19 cellular contexts compared by ENCODE assay signal in the genomic region with DNA sequence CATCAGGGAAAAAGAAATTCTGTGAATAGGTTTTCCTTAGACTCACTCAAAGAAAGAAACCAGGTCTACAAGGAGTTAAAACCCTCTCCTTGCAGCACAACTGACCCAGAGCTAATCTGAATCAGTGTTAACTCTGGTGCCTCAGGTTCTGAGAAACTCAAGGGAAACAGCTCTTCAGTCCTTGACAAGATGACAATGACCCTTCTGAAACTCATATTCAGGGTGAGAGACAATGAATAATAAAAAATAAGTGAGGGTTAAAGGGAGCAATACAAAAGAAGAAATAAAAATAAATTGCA.
A peak's percentile ranks its signal among the peaks of the same experiment; 100 is the strongest.
DNase-seq lines count a peak whose midpoint lies in the region; ATAC-seq, FAIRE-seq and TF ChIP-seq lines count a peak whose summit lies in the region.
"Had no signal": no experiment of that assay in that cellular context is flagged by ENCODE, and none has a peak within 500 bp of the region (broad histone marks: within the 10 kb centered on the region; RNA-seq: fewer than 3 reads in every experiment).

No MANE protein-coding gene starts in this region.

- POLR2A ChIA-PET in H1 (lab: Charles Lee; ENCODE audit: partially characterized antibody) (no interaction called here), OCI-LY7 (lab: Charles Lee) (no interaction called here)

- H3K4me1 ChIP-seq in BLaER1 (peaks cover 13% of the 10 kb centered on the region), H1 (replicated peaks in 1 of 4; ENCODE audit: control insufficient read depth in 3 of 4, insufficient read depth in 4 of 4, low read length in 3 of 4) (peaks cover 0 to 5% (median 0%) of the 10 kb centered on the region in 4 experiments; a peak in 1 of 7 replicates), OCI-LY7 (ENCODE audit: insufficient read depth, low read length, poor library complexity, severe bottlenecking) (no peaks in the 10 kb centered on the region)
- H3K4me1 ChIP-seq: A549 had no signal

- H2BK15ac ChIP-seq in H1 (ENCODE audit: low read length): no peak overlapping the region

- H3K27ac Mint-ChIP-seq in neural crest cell (ENCODE audit: unreplicated experiment): peak overlapping the region; percentile 22
- H3K27ac Mint-ChIP-seq: CD8-positive, alpha-beta T cell; HFFc6; IgD-negative memory B cell had no signal

- H3K9me3 Mint-ChIP-seq in neural crest cell: no peaks in the 10 kb centered on the region

- no peaks in the 10 kb centered on the region for H3K9me2 ChIP-seq in OCI-LY7 (ENCODE audit: insufficient read depth, low read length)

- H4K8ac ChIP-seq in H1 (ENCODE audit: extremely low read depth, insufficient read depth, low read length): no peak overlapping the region

- H3K4ac ChIP-seq in H1 (replicated peaks; ENCODE audit: insufficient read length, low read depth, low read length): no peak overlapping the region

- H3K36me3 Mint-ChIP-seq in neural crest cell (ENCODE audit: low read depth): no peaks in the 10 kb centered on the region
- H3K36me3 Mint-ChIP-seq: CD8-positive, alpha-beta T cell; IgD-negative memory B cell had no signal

- H3K14ac ChIP-seq in H1 (ENCODE audit: insufficient read length): no peak overlapping the region

- H3K4me3 ChIP-seq in BLaER1 (no peak overlapping the region), H1 (ENCODE audit: extremely low read depth in 1 of 4, insufficient read depth in 2 of 4, low read depth in 3 of 4, low read length in 4 of 4) (no peak overlapping the region), OCI-LY7 (ENCODE audit: low read depth, low read length, poor library complexity, severe bottlenecking) (no peak overlapping the region)
- H3K4me3 ChIP-seq: A549 had no signal

- H3K18ac ChIP-seq in H1 (ENCODE audit: extremely low read depth, low read length): no peak overlapping the region

- ATAC-seq in HG02763 (IDR thresholded peaks at IDR 0.05; ENCODE audit: unreplicated experiment): no peak
- ATAC-seq: A549; CD8-positive, alpha-beta T cell; HCT116; HepG2 had no signal

- peak overlapping the region; percentile 35 for H3K4me2 ChIP-seq in BLaER1
- H3K4me2 ChIP-seq in H1 (ENCODE audit: insufficient read depth in 1 of 2, low read depth in 2 of 2, low read length in 2 of 2): no peak overlapping the region
- no peak overlapping the region for H3K4me2 ChIP-seq in OCI-LY7 (ENCODE audit: low read length)
- H3K4me2 ChIP-seq: A549 had no signal

- no peak overlapping the region for H2BK5ac ChIP-seq in H1 (ENCODE audit: low read depth, low read length)

- no peak overlapping the region for H2BK120ac ChIP-seq in H1 (replicated peaks; ENCODE audit: low read depth, low read length)

- H3K36me3 ChIP-seq in BLaER1 (no peaks in the 10 kb centered on the region), H1 (ENCODE audit: control insufficient read depth in 2 of 4, insufficient read depth in 4 of 4, low read length in 3 of 4) (no peaks in the 10 kb centered on the region), OCI-LY7 (ENCODE audit: insufficient read depth, low read length) (no peaks in the 10 kb centered on the region)

- H4K20me1 ChIP-seq in BLaER1: no peaks in the 10 kb centered on the region
- no peaks in the 10 kb centered on the region for H4K20me1 ChIP-seq in H1 (replicated peaks in 1 of 2; ENCODE audit: control insufficient read depth in 1 of 2, insufficient read depth in 2 of 2, low read length in 2 of 2)
- no peaks in the 10 kb centered on the region for H4K20me1 ChIP-seq in OCI-LY7 (ENCODE audit: insufficient read depth, low read length)

- no peak for FAIRE-seq in H1 (lab: Jason Lieb, UNC)
- FAIRE-seq: A549, HepG2 had no signal

- no peak overlapping the region for H2AK5ac ChIP-seq in H1 (ENCODE audit: low read depth, low read length)

- intact Hi-C loops in OCI-LY7 (cut with micrococcal nuclease; ENCODE audit: unreplicated experiment): no loop called here

- no peaks in the 10 kb centered on the region for H3K23me2 ChIP-seq in H1 (ENCODE audit: low read depth, low read length)

- H2BK20ac ChIP-seq in H1 (ENCODE audit: low read length): no peak overlapping the region

- H3K4me3 Mint-ChIP-seq in neural crest cell: no peak overlapping the region
- H3K4me3 Mint-ChIP-seq: CD8-positive, alpha-beta T cell; HFFc6; IgD-negative memory B cell had no signal

- no peaks in the 10 kb centered on the region for H3K79me1 ChIP-seq in H1 (ENCODE audit: low read depth, low read length)

- peaks cover 32% of the 10 kb centered on the region for H3K4me1 Mint-ChIP-seq in neural crest cell

- H3K27ac ChIP-seq in BLaER1 (no peak overlapping the region), H1 (ENCODE audit: low read depth, low read length) (no peak overlapping the region), OCI-LY7 (ENCODE audit: low read depth, low read length, poor library complexity, severe bottlenecking) (no peak overlapping the region)
- H3K27ac ChIP-seq: 22Rv1, A549 had no signal

- DNase-seq in NCI-H748 treated with DMSO at 0.1 percent for 48 hours (lab: John Stamatoyannopoulos, UW) (peak; percentile 65), H1 (ENCODE audit: low read depth in 1 of 2, low spot score in 2 of 2) (no peak), neural crest cell (ENCODE audit: low read depth, low spot score) (no peak), GM20000 (ENCODE audit: low spot score) (no peak), H4 (ENCODE audit: low spot score) (no peak), OCI-LY7 (ENCODE audit: low spot score) (no peak)
- DNase-seq: AML-193; Calu3; CD8-positive, alpha-beta T cell; GF-D8; H7; HFFc6 had no signal

- CTCF ChIA-PET in H1 (lab: Charles Lee; ENCODE audit: partially characterized antibody): interaction anchor here (0.8 kb wide), 1 partner anchor 22 kb away, joined by 3 read pairs; no protein-coding TSS in a partner anchor
- CTCF ChIA-PET in OCI-LY7 (lab: Charles Lee; ENCODE audit: unreplicated experiment): no interaction called here

- no peak overlapping the region for H4K5ac ChIP-seq in H1 (ENCODE audit: insufficient read length, low read depth, low read length)

- no peaks in the 10 kb centered on the region for H3K9me3 ChIP-seq in BLaER1
- no peaks in the 10 kb centered on the region for H3K9me3 ChIP-seq in H1 (ENCODE audit: insufficient read depth in 2 of 2, low read depth in 1 of 2, low read length in 1 of 2)
- H3K9me3 ChIP-seq in OCI-LY7 (ENCODE audit: low read length): no peaks in the 10 kb centered on the region
- H3K9me3 ChIP-seq: A549 had no signal

- no peak for TF ChIP-seq EP300 in H1 (IDR thresholded peaks at IDR 0.05; ENCODE audit: borderline replicate concordance in 1 of 2, low read depth in 2 of 2, low read length in 2 of 2)

- 0 out of 2 replicates have a peak overlapping the region, but pooled peaks have one; percentile 7 for H2AFZ ChIP-seq in H1 (ENCODE audit: low read length)
- H2AFZ ChIP-seq in OCI-LY7 (ENCODE audit: low read length): no peak overlapping the region

- H3K79me2 ChIP-seq in H1 (ENCODE audit: control insufficient read depth in 1 of 2, insufficient read depth in 2 of 2, low read length in 2 of 2) (no peaks in the 10 kb centered on the region), OCI-LY7 (ENCODE audit: insufficient read depth, low read depth, low read length) (no peaks in the 10 kb centered on the region)

- no peak overlapping the region for H3K23ac ChIP-seq in H1 (ENCODE audit: insufficient read length)

- no peaks in the 10 kb centered on the region for H3K27me3 Mint-ChIP-seq in neural crest cell (ENCODE audit: low read depth)
- H3K27me3 Mint-ChIP-seq: IgD-negative memory B cell had no signal

- no peak for TF ChIP-seq POLR2A in H1 (IDR thresholded peaks at IDR 0.05; ENCODE audit: control extremely low read depth in 1 of 2, low read depth in 2 of 2, low read length in 2 of 2)

- no peak for TF ChIP-seq CTCF in H1 (IDR thresholded peaks at IDR 0.05; ENCODE audit: control extremely low read depth in 1 of 3, insufficient read depth in 1 of 3, low read depth in 1 of 3, low read length in 3 of 3)
- TF ChIP-seq CTCF in neural crest cell (conservative IDR thresholded peaks at IDR 0.05): no peak
- TF ChIP-seq CTCF in GM20000 (IDR thresholded peaks at IDR 0.05; ENCODE audit: extremely low read depth, missing control alignments): no peak
- no peak for TF ChIP-seq CTCF in OCI-LY7 (conservative IDR thresholded peaks at IDR 0.05; ENCODE audit: low read length)

- no peaks in the 10 kb centered on the region for H3K27me3 ChIP-seq in BLaER1
- H3K27me3 ChIP-seq in H1 (replicated peaks in 1 of 4; ENCODE audit: control insufficient read depth in 3 of 4, extremely low read depth in 1 of 4, insufficient read depth in 3 of 4, low read length in 3 of 4): no peaks in the 10 kb centered on the region

- H2BK12ac ChIP-seq in H1 (ENCODE audit: low read depth, low read length): no peak overlapping the region

- TF ChIP-seq RAD21 in H1 (IDR thresholded peaks at IDR 0.05 in 1 of 2, conservative IDR thresholded peaks at IDR 0.05 in 1 of 2; ENCODE audit: low read depth in 2 of 2, low read length in 2 of 2): no peak

- BruUV-seq in OCI-LY7 (replicated peaks; lab: Mats Ljungman, UMichigan): no TSS peak

- H3K56ac ChIP-seq in H1 (replicated peaks; ENCODE audit: insufficient read length, low read depth, low read length): no peak overlapping the region

- H3K9ac ChIP-seq in BLaER1 (no peak overlapping the region), H1 (replicated peaks in 1 of 4; ENCODE audit: extremely low read depth in 1 of 4, low read depth in 3 of 4, low read length in 3 of 4) (no peak overlapping the region)

- no peak overlapping the region for H4K91ac ChIP-seq in H1 (replicated peaks; ENCODE audit: insufficient read length, low read length)
